Comparison of ENCODE assay signal across 9 cellular contexts in genomic region chr22:39176067-39176621, GRCh38. TPM values are rescaled to one million over a fixed set of nuclear protein-coding genes. Genes with fewer than 3 reads are reported as not detected.
DNase-seq lines count a peak whose midpoint lies in the region; ATAC-seq and TF ChIP-seq lines count a peak whose summit lies in the region.
"Had no signal": no experiment of that assay in that cellular context is flagged by ENCODE, and none has a peak within 500 bp of the region (broad histone marks: within the 10 kb centered on the region; RNA-seq: fewer than 3 reads in every experiment).

No MANE protein-coding gene starts in this region.

- no peak for TF ChIP-seq CTCF in heart right ventricle (IDR thresholded peaks at IDR 0.05)
- no peak for TF ChIP-seq CTCF in psoas muscle (IDR thresholded peaks at IDR 0.05)

- H3K4me1 ChIP-seq in heart right ventricle (peaks cover 32 to 87% (median 77%) of the 10 kb centered on the region in 9 donors), psoas muscle (peaks cover 46% of the 10 kb centered on the region)

- ATAC-seq in heart right ventricle (peak; percentile 42 to 74 (median 62)), psoas muscle (peak; percentile 33 to 67 (median 62)), GM21737 (IDR thresholded peaks at IDR 0.05; ENCODE audit: unreplicated experiment) (no peak)

- H3K27ac ChIP-seq in heart right ventricle (peak overlapping the region; percentile 62 to 92 (median 84)), psoas muscle (peak overlapping the region; percentile 56)

- H3K9me3 ChIP-seq in heart right ventricle (no peaks in the 10 kb centered on the region), psoas muscle (no peaks in the 10 kb centered on the region)

- intact Hi-C loops in heart right ventricle (cut with DNase I), result loop anchor here in 7 of 10 donors (2.0 to 10.0 kb wide), 5 partner anchors 56 to 349 kb away; partner anchors contain the start of genes ATF4 (in 5 of the 7) and PDGFB (in 1 of the 7)
- intact Hi-C loops in psoas muscle (cut with DNase I), result no loop called here

- WGBS in heart right ventricle, 2 donors, result 13 to 16% methylated on average over 21 of the region's 21 CpGs
- WGBS in psoas muscle, 3 donors, result 7 to 17% (median 13%) methylated on average over 17 to 21 of the region's 21 CpGs

- H3K27me3 ChIP-seq in heart right ventricle (no peaks in the 10 kb centered on the region), psoas muscle (ENCODE audit: insufficient read depth in 3 of 3, low read length in 2 of 3) (no peaks in the 10 kb centered on the region)

- H3K4me3 ChIP-seq in heart right ventricle (peak overlapping the region in 1 of 10 donors; percentile 13), psoas muscle (no peak overlapping the region)

- peak; percentile 94 for DNase-seq in EL
- DNase-seq in T1000 (lab: John Stamatoyannopoulos, UW), result peak; percentile 54
- peak; percentile 73 to 76 for DNase-seq in heart right ventricle
- peak; percentile 74 to 83 for DNase-seq in psoas muscle
- no peak for DNase-seq in effector CD8-positive, alpha-beta T cell (lab: John Stamatoyannopoulos, UW)
- DNase-seq in NCI-H1436 (lab: John Stamatoyannopoulos, UW), result no peak
- DNase-seq in RKO (ENCODE audit: low spot score), result no peak
- DNase-seq: effector memory CD4-positive, alpha-beta T cell had no signal

- H3K36me3 ChIP-seq in heart right ventricle, result no peaks in the 10 kb centered on the region
- no peaks in the 10 kb centered on the region for H3K36me3 ChIP-seq in psoas muscle (ENCODE audit: insufficient read depth in 1 of 2, low read depth in 1 of 2)

RNA-seq across cellular contexts. Expression of gene CBX7, which starts 23.7 kb away (rescaled TPM):
- total RNA-seq in heart right ventricle, result 10 to 100 TPM; 48.8 to 85.8 (median 76.3) TPM
- polyA plus RNA-seq in heart right ventricle, result 10 to 100 TPM; 34.5 to 36.3 TPM
- 10 to 100 TPM; 38.0 to 46.8 (median 39.2) TPM for total RNA-seq in psoas muscle
- polyA plus RNA-seq in psoas muscle, result 10 to 100 TPM; 12.2 to 52.9 (median 30.5) TPM

Comparison
In these comparisons a context has a peak if more than half of its experiments do, and no peak if none do; other contexts are left out.
1. DNase-seq: peak in EL (single experiment), T1000 (single experiment), heart right ventricle (2 of 2) and psoas muscle (2 of 2); none in effector CD8-positive, alpha-beta T cell (single experiment), NCI-H1436 (single experiment) and RKO (single experiment).
2. intact Hi-C loops: an anchor here in heart right ventricle (2.0 to 10.0 kb wide); none called in psoas muscle.